Comparison of ENCODE assay signal across 8 cellular contexts in the genomic region with DNA sequence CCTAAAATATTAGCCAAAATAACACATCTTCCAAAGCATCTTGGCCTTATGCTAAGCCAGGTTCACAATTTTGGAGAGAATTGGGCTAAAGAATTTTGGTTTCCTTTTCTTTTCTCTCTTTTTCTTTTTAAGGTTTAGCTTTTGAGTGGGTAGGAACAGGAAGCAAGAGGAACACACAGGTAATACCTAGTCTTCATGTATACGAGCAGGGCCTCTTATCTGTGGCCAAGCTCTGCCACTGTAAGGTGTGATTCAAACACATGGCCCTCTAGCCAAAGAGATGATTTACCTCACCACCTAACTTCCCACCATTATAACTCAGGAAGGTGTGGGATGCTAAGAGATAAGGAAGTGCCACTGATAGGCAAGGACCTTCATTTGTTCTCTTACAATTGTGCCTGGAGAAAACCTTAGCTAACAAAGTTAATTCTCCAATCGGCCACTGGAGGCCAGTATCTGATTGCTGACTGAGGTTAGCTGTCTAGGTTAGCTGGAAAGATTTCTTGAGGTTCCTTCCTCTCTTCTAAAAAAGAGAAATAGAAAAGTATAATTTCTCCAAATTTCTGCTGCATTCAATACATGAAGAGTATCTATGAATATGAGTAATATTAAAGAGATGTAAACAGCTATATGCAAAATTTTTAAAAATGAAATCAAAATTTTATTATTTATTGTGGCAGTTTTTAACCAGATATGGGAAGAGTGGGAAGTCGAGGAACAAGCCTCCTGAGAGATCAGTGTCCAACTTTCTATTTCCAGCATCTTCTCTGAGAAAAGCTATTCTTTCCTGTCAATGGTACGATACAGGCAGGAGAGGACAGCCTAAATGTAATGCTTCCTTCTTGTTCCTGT. TPM values are rescaled to one million over a fixed set of nuclear protein-coding genes. Genes with fewer than 3 reads are reported as not detected.
DNase-seq lines count a peak whose midpoint lies in the region; ATAC-seq and TF ChIP-seq lines count a peak whose summit lies in the region.

No MANE protein-coding gene starts in this region.

- H3K27ac Mint-ChIP-seq in activated CD4-positive, alpha-beta T cell treated with anti-CD3 and anti-CD28 coated beads for 36 hours = no peak overlapping the region
- H3K27ac Mint-ChIP-seq in stimulated activated naive B cell treated with anti-CD40 and anti-IgM and Interleukin-4, amounts not matched to agents 10 μg/mL and 1 μg/mL and 100 μg/mL, for 72 hours = no peak overlapping the region

- H3K4me3 ChIP-seq in dorsolateral prefrontal cortex = no peak overlapping the region
- H3K4me3 ChIP-seq in lung = no peak overlapping the region

- WGBS in lung, 2 donors = 61 to 64% methylated on average over 4 of the region's 4 CpGs

- no peak overlapping the region for H3K4me3 Mint-ChIP-seq in activated CD4-positive, alpha-beta T cell treated with anti-CD3 and anti-CD28 coated beads for 36 hours
- H3K4me3 Mint-ChIP-seq in stimulated activated naive B cell treated with anti-CD40 and anti-IgM and Interleukin-4, amounts not matched to agents 10 μg/mL and 1 μg/mL and 100 μg/mL, for 72 hours = no peak overlapping the region

- H3K9me3 Mint-ChIP-seq in activated CD4-positive, alpha-beta T cell treated with anti-CD3 and anti-CD28 coated beads for 36 hours (ENCODE audit: low read depth) = no peaks in the 10 kb centered on the region
- no peaks in the 10 kb centered on the region for H3K9me3 Mint-ChIP-seq in stimulated activated naive B cell treated with anti-CD40 and anti-IgM and Interleukin-4, amounts not matched to agents 10 μg/mL and 1 μg/mL and 100 μg/mL, for 72 hours

- H3K27me3 Mint-ChIP-seq in activated CD4-positive, alpha-beta T cell treated with anti-CD3 and anti-CD28 coated beads for 36 hours = peaks cover 5% of the 10 kb centered on the region
- H3K27me3 Mint-ChIP-seq in stimulated activated naive B cell treated with anti-CD40 and anti-IgM and Interleukin-4, amounts not matched to agents 10 μg/mL and 1 μg/mL and 100 μg/mL, for 72 hours = peaks cover 23 to 25% of the 10 kb centered on the region in 2 donors

- peaks cover 8% of the 10 kb centered on the region for H3K4me1 Mint-ChIP-seq in activated CD4-positive, alpha-beta T cell treated with anti-CD3 and anti-CD28 coated beads for 36 hours
- peaks cover 0 to 4% of the 10 kb centered on the region in 2 donors for H3K4me1 Mint-ChIP-seq in stimulated activated naive B cell treated with anti-CD40 and anti-IgM and Interleukin-4, amounts not matched to agents 10 μg/mL and 1 μg/mL and 100 μg/mL, for 72 hours

- H3K36me3 ChIP-seq in lung (ENCODE audit: control insufficient read depth in 2 of 2, insufficient read depth in 2 of 2, low read length in 2 of 2) = no peaks in the 10 kb centered on the region

- H3K27ac ChIP-seq in dorsolateral prefrontal cortex (no peak overlapping the region), lung (ENCODE audit: low read depth in 1 of 2, low read length in 1 of 2) (no peak overlapping the region)

- intact Hi-C loops in activated CD4-positive, alpha-beta T cell treated with anti-CD3 and anti-CD28 coated beads for 36 hours (cut with DNase I, micrococcal nuclease) = loop anchor here (1.0 to 5.0 kb wide), 8 partner anchors 50 to 1012 kb away; no protein-coding TSS in a partner anchor
- intact Hi-C loops in dorsolateral prefrontal cortex (cut with DNase I) = loop anchor here in 1 of 2 donors (10.0 kb wide), 1 partner anchor 674 kb away; no protein-coding TSS in a partner anchor

- no peaks in the 10 kb centered on the region for H3K27me3 ChIP-seq in dorsolateral prefrontal cortex
- no peaks in the 10 kb centered on the region for H3K27me3 ChIP-seq in lung (ENCODE audit: control insufficient read depth, insufficient read depth)

- no peaks in the 10 kb centered on the region for H3K9me3 ChIP-seq in lung (ENCODE audit: control insufficient read depth in 2 of 2, insufficient read depth in 1 of 2, low read length in 1 of 2)

- no peaks in the 10 kb centered on the region for H3K36me3 Mint-ChIP-seq in activated CD4-positive, alpha-beta T cell treated with anti-CD3 and anti-CD28 coated beads for 36 hours (ENCODE audit: low read depth)
- no peaks in the 10 kb centered on the region for H3K36me3 Mint-ChIP-seq in stimulated activated naive B cell treated with anti-CD40 and anti-IgM and Interleukin-4, amounts not matched to agents 10 μg/mL and 1 μg/mL and 100 μg/mL, for 72 hours

- peak; percentile 55 to 89 (median 76) for TF ChIP-seq CTCF in dorsolateral prefrontal cortex (IDR thresholded peaks at IDR 0.05 in 54 of 56, conservative IDR thresholded peaks at IDR 0.05 in 2 of 56; ENCODE audit: low read depth in 1 of 56, partially characterized antibody in 56 of 56)
- TF ChIP-seq CTCF in lung (IDR thresholded peaks at IDR 0.05; ENCODE audit: control extremely low read depth, extremely low read depth) = peak; percentile 36

- no peaks in the 10 kb centered on the region for H3K4me1 ChIP-seq in lung (ENCODE audit: control insufficient read depth in 2 of 2, insufficient read depth in 2 of 2, low read length in 2 of 2)

- DNase-seq in Ammon's horn (ENCODE audit: low spot score) = peak; percentile 67
- peak; percentile 19 for DNase-seq in NCI-H226
- DNase-seq in activated CD4-positive, alpha-beta T cell treated with anti-CD3 and anti-CD28 coated beads for 36 hours = peak; percentile 69
- DNase-seq in dorsolateral prefrontal cortex = peak in 7 of 10 donors; percentile 7 to 59 (median 41)
- DNase-seq in lung (ENCODE audit: low spot score) = peak; percentile 33
- DNase-seq in stimulated activated naive B cell treated with anti-CD40 and anti-IgM and Interleukin-4, amounts not matched to agents 10 μg/mL and 1 μg/mL and 100 μg/mL, for 72 hours = peak; percentile 15

- CTCF ChIA-PET in activated CD4-positive, alpha-beta T cell treated with anti-CD3 and anti-CD28 coated beads for 36 hours (lab: Charles Lee) = interaction anchor here (0.5 to 3.3 kb wide), 62 partner anchors 9 to 1146 kb away, joined by 3 to 29 read pairs (median 4); partner anchors contain the start of genes BBS7 and CCNA2

- POLR2A ChIA-PET in activated CD4-positive, alpha-beta T cell treated with anti-CD3 and anti-CD28 coated beads for 36 hours (lab: Charles Lee) = no interaction called here

- ATAC-seq in GM18867 (IDR thresholded peaks at IDR 0.05; ENCODE audit: unreplicated experiment) (peak; percentile 92), HG03060 (IDR thresholded peaks at IDR 0.05; ENCODE audit: low read depth, unreplicated experiment) (peak; percentile 85), lung (ENCODE audit: insufficient read depth, low FRiP score) (no peak)
- ATAC-seq in activated CD4-positive, alpha-beta T cell treated with anti-CD3 and anti-CD28 coated beads for 36 hours = peak; percentile 89
- peak; percentile 79 for ATAC-seq in stimulated activated naive B cell treated with anti-CD40 and anti-IgM and Interleukin-4, amounts not matched to agents 10 μg/mL and 1 μg/mL and 100 μg/mL, for 72 hours (replicated peaks)

RNA-seq across cellular contexts. Expression of gene BBS7, which starts 30.1 kb away (rescaled TPM):
- total RNA-seq in activated CD4-positive, alpha-beta T cell treated with anti-CD3 and anti-CD28 coated beads for 36 hours = 10 to 100 TPM; 15.0 to 16.3 TPM
- total RNA-seq in dorsolateral prefrontal cortex = 10 to 100 TPM; 22.1 to 76.8 (median 47.2) TPM
- total RNA-seq in lung = 10 to 100 TPM; 12.5 to 22.1 TPM
- 1 to 10 TPM; 8.6 to 9.1 TPM for polyA plus RNA-seq in lung

RNA-seq across cellular contexts. Expression of gene TRPC3, which starts 51.5 kb away (rescaled TPM):
- 1 to 10 TPM in 1 of 2 experiments, under 1 TPM in 1; 0.95 to 1.1 TPM for total RNA-seq in activated CD4-positive, alpha-beta T cell treated with anti-CD3 and anti-CD28 coated beads for 36 hours
- total RNA-seq in dorsolateral prefrontal cortex (10 to 100 TPM in 1 of 120 experiments, 1 to 10 TPM in 119; 1.8 to 10.9 (median 3.6) TPM), lung (1 to 10 TPM in 1 of 2 donors, under 1 TPM in 1; 0.67 to 6.3 TPM)
- polyA plus RNA-seq in lung = under 1 TPM; 0.39 to 0.46 TPM

Comparison
In these comparisons a context has a peak if more than half of its experiments do, and no peak if none do; other contexts are left out.
1. DNase-seq: peak in every context shown above with its lines; median percentile 69 in activated CD4-positive, alpha-beta T cell treated with anti-CD3 and anti-CD28 coated beads for 36 hours; 67 in Ammon's horn; 41 in dorsolateral prefrontal cortex; 33 in lung; 19 in NCI-H226; 15 in stimulated activated naive B cell treated with anti-CD40 and anti-IgM and Interleukin-4, amounts not matched to agents 10 μg/mL and 1 μg/mL and 100 μg/mL, for 72 hours.